Comparison of ENCODE assay signal across 1 cellular context in genomic region chr10:113029055-113029440, GRCh38.
TF ChIP-seq lines count a peak whose summit lies in the region.

No MANE protein-coding gene starts in this region.

TF ChIP-seq in HCT116, 20 proteins besides CTCF, POLR2A, EP300 and RAD21:
- TF ChIP-seq EGR1 (IDR thresholded peaks at IDR 0.05; ENCODE audit: low read depth) = no peak
- 0 out of 2 replicates have a peak, but pooled peaks have one; percentile 33 for TF ChIP-seq POLR2AphosphoS5 (IDR thresholded peaks at IDR 0.05; ENCODE audit: low read depth, low read length)
